Comparison of ENCODE assay signal across 25 cellular contexts in the genomic region with DNA sequence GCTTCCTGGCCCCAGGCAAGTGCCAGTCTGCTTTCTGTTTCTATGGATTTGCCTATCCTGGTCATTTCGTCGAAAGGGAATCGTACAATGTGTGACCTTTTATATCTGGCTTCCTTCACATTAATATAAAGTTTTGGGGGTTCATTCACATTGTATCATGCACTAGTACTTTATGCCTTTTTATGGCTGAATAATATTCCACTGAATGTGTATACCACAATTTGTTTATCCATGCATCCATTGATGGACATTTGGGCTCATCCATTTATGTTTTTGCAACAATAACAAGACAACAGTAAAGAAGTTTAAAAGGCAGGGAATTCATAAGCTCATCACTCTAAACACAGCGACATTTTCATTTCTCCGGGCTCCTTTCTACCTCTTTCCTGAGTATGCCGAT. TPM values are rescaled to one million over a fixed set of nuclear protein-coding genes. Genes with fewer than 3 reads are reported as not detected.
DNase-seq lines count a peak whose midpoint lies in the region; FAIRE-seq and TF ChIP-seq lines count a peak whose summit lies in the region.
"Had no signal": no experiment of that assay in that cellular context is flagged by ENCODE, and none has a peak within 500 bp of the region (broad histone marks: within the 10 kb centered on the region; RNA-seq: fewer than 3 reads in every experiment).

No MANE protein-coding gene starts in this region.

- no peak overlapping the region for H3K14ac ChIP-seq in trophoblast cell (ENCODE audit: low read length)

- peaks cover 11% of the 10 kb centered on the region for H3K36me3 Mint-ChIP-seq in astrocyte (ENCODE audit: low read depth, unreplicated experiment)
- no peaks in the 10 kb centered on the region for H3K36me3 Mint-ChIP-seq in dendritic cell treated with granulocyte-macrophage colony-stimulating factor and Interleukin-4, amounts not matched to agents 40 ng/mL and 50 ng/mL, for 4 days (ENCODE audit: low read depth)

- H4K12ac ChIP-seq in trophoblast cell (ENCODE audit: low read depth, low read length): no peak overlapping the region

- DNase-seq in astrocyte (ENCODE audit: low read depth): no peak
- no peak for DNase-seq in trophoblast cell
- no peak for DNase-seq in germinal center (ENCODE audit: low spot score)
- DNase-seq in NCI-H2107 treated with DMSO at 0.1 percent for 48 hours (lab: John Stamatoyannopoulos, UW; ENCODE audit: unreplicated experiment): no peak
- DNase-seq in NK-92 (lab: John Stamatoyannopoulos, UW; ENCODE audit: unreplicated experiment): no peak
- no peak for DNase-seq in SHP77 (lab: John Stamatoyannopoulos, UW)
- DNase-seq: 8988T; ACHN; AML-193; BE2C; C1 segment of cervical spinal cord; Calu3; CD4-positive, alpha-beta memory T cell; COR-L47; DMS53; DMS79 treated with DMSO at 0.1 percent for 48 hours; GF-D8; GOT3 had no signal

- H3K4me3 Mint-ChIP-seq in astrocyte (ENCODE audit: unreplicated experiment): peak overlapping the region; percentile 23
- no peak overlapping the region for H3K4me3 Mint-ChIP-seq in dendritic cell treated with granulocyte-macrophage colony-stimulating factor and Interleukin-4, amounts not matched to agents 40 ng/mL and 50 ng/mL, for 4 days
- H3K4me3 Mint-ChIP-seq: CD4-positive, alpha-beta memory T cell had no signal

- H4K20me1 ChIP-seq in BLaER1: peaks cover 63% of the 10 kb centered on the region
- peaks cover 100% of the 10 kb centered on the region for H4K20me1 ChIP-seq in astrocyte (ENCODE audit: insufficient read depth, low read length)

- no peak overlapping the region for H2BK5ac ChIP-seq in trophoblast cell (ENCODE audit: low read depth, low read length, poor library complexity)

- intact Hi-C loops in dendritic cell treated with granulocyte-macrophage colony-stimulating factor and Interleukin-4, amounts not matched to agents 40 ng/mL and 50 ng/mL, for 4 days (cut with micrococcal nuclease): no loop called here

- peak overlapping the region; percentile 41 for H3K4ac ChIP-seq in trophoblast cell (ENCODE audit: low read depth, low read length)

- no peak overlapping the region for H4K91ac ChIP-seq in trophoblast cell (ENCODE audit: low read depth, low read length)

- H3K4me3 ChIP-seq in BLaER1 (no peak overlapping the region), astrocyte (ENCODE audit: insufficient read depth, low read depth, low read length) (no peak overlapping the region), trophoblast cell (ENCODE audit: low read depth, low read length) (no peak overlapping the region)
- H3K4me3 ChIP-seq: A549, HAP-1 had no signal

- no peak overlapping the region for H3K23ac ChIP-seq in trophoblast cell (ENCODE audit: low read length)

- H3K4me1 Mint-ChIP-seq in astrocyte (ENCODE audit: low read depth, unreplicated experiment): peaks cover 26% of the 10 kb centered on the region
- H3K4me1 Mint-ChIP-seq in dendritic cell treated with granulocyte-macrophage colony-stimulating factor and Interleukin-4, amounts not matched to agents 40 ng/mL and 50 ng/mL, for 4 days (ENCODE audit: low read depth): peaks cover 49% of the 10 kb centered on the region
- H3K4me1 Mint-ChIP-seq: CD4-positive, alpha-beta memory T cell had no signal

- no peak overlapping the region for H3K27ac ChIP-seq in BLaER1
- no peak overlapping the region for H3K27ac ChIP-seq in astrocyte (ENCODE audit: low read depth, low read length)
- no peak overlapping the region for H3K27ac ChIP-seq in trophoblast cell (ENCODE audit: low read depth, low read length)
- H3K27ac ChIP-seq: A549 had no signal

- H3K4me2 ChIP-seq in BLaER1: peak overlapping the region; percentile 87; the same call in 1 of the 2 replicates
- H3K4me2 ChIP-seq in astrocyte (ENCODE audit: low read length): no peak overlapping the region
- H3K4me2 ChIP-seq in trophoblast cell (ENCODE audit: low read length): no peak overlapping the region
- H3K4me2 ChIP-seq: A549 had no signal

- no peak overlapping the region for H4K8ac ChIP-seq in trophoblast cell (ENCODE audit: low read depth, low read length)

- H2BK12ac ChIP-seq in trophoblast cell (ENCODE audit: low read length): no peak overlapping the region

- TF ChIP-seq CTCF in astrocyte (IDR thresholded peaks at IDR 0.05; ENCODE audit: insufficient read depth, low read depth, low read length): no peak

- no peak for FAIRE-seq in astrocyte (lab: Jason Lieb, UNC)
- FAIRE-seq: A549, GM12891, GM18507, H54 had no signal

- H3K79me2 ChIP-seq in astrocyte (ENCODE audit: insufficient read depth, low read length): peaks cover 95% of the 10 kb centered on the region
- H3K79me2 ChIP-seq in trophoblast cell (ENCODE audit: control insufficient read depth, insufficient read depth, low read length, poor library complexity): peaks cover 39% of the 10 kb centered on the region

- H3K9me3 ChIP-seq in BLaER1: peaks cover 6% of the 10 kb centered on the region
- H3K9me3 ChIP-seq in astrocyte (ENCODE audit: insufficient read depth, low read depth, low read length): no peaks in the 10 kb centered on the region
- H3K9me3 ChIP-seq in trophoblast cell (ENCODE audit: insufficient read depth, low read depth, low read length): no peaks in the 10 kb centered on the region
- H3K9me3 ChIP-seq: BE2C, HAP-1 had no signal

- WGBS in trophoblast cell (ENCODE audit: extremely low coverage, insufficient coverage, insufficient read length): no CpG with 5 or more reads among the region's 6 CpGs

- H3K27me3 ChIP-seq in BLaER1 (no peaks in the 10 kb centered on the region), astrocyte (ENCODE audit: insufficient read depth, low read length) (no peaks in the 10 kb centered on the region), trophoblast cell (ENCODE audit: insufficient read depth, low read length) (no peaks in the 10 kb centered on the region)
- H3K27me3 ChIP-seq: BE2C had no signal

- no peaks in the 10 kb centered on the region for H3K27me3 Mint-ChIP-seq in astrocyte (ENCODE audit: low read depth, unreplicated experiment)
- peaks cover 37% of the 10 kb centered on the region for H3K27me3 Mint-ChIP-seq in dendritic cell treated with granulocyte-macrophage colony-stimulating factor and Interleukin-4, amounts not matched to agents 40 ng/mL and 50 ng/mL, for 4 days
- H3K27me3 Mint-ChIP-seq: CD4-positive, alpha-beta memory T cell had no signal

- H3K9ac ChIP-seq in BLaER1 (no peak overlapping the region), astrocyte (ENCODE audit: low read length) (no peak overlapping the region), trophoblast cell (ENCODE audit: low read length) (no peak overlapping the region)

- H3K4me1 ChIP-seq in BLaER1: peaks cover 59% of the 10 kb centered on the region
- H3K4me1 ChIP-seq in astrocyte (ENCODE audit: insufficient read depth, low read length): peaks cover 11% of the 10 kb centered on the region
- peaks cover 50 to 60% of the 10 kb centered on the region in 2 experiments for H3K4me1 ChIP-seq in trophoblast cell (ENCODE audit: control insufficient read depth in 1 of 2, insufficient read depth in 2 of 2, low read length in 2 of 2)
- H3K4me1 ChIP-seq: BE2C had no signal

- H2AFZ ChIP-seq in astrocyte (ENCODE audit: low read depth, low read length): no peak overlapping the region
- no peak overlapping the region for H2AFZ ChIP-seq in trophoblast cell (ENCODE audit: insufficient read depth, low read length, poor library complexity)

- H3K36me3 ChIP-seq in BLaER1 (no peaks in the 10 kb centered on the region), astrocyte (ENCODE audit: insufficient read depth, low read length) (no peaks in the 10 kb centered on the region), trophoblast cell (ENCODE audit: control insufficient read depth in 1 of 2, insufficient read depth in 2 of 2, low read length in 2 of 2) (peaks cover 32 to 36% of the 10 kb centered on the region in 2 experiments)
- H3K36me3 ChIP-seq: BE2C, HAP-1 had no signal

- H3K18ac ChIP-seq in trophoblast cell (ENCODE audit: low read length): no peak overlapping the region

- no peak overlapping the region for H3K27ac Mint-ChIP-seq in astrocyte (ENCODE audit: unreplicated experiment)
- peak overlapping the region; percentile 80 for H3K27ac Mint-ChIP-seq in dendritic cell treated with granulocyte-macrophage colony-stimulating factor and Interleukin-4, amounts not matched to agents 40 ng/mL and 50 ng/mL, for 4 days
- H3K27ac Mint-ChIP-seq: CD4-positive, alpha-beta memory T cell had no signal

- no peaks in the 10 kb centered on the region for H3K9me3 Mint-ChIP-seq in astrocyte (ENCODE audit: unreplicated experiment)
- H3K9me3 Mint-ChIP-seq in dendritic cell treated with granulocyte-macrophage colony-stimulating factor and Interleukin-4, amounts not matched to agents 40 ng/mL and 50 ng/mL, for 4 days: no peaks in the 10 kb centered on the region

- no peak overlapping the region for H2BK120ac ChIP-seq in trophoblast cell (ENCODE audit: insufficient read depth, low read length, poor library complexity)

- no peak overlapping the region for H2AK5ac ChIP-seq in trophoblast cell (ENCODE audit: low read length)

- peaks cover 8% of the 10 kb centered on the region for H3K79me1 ChIP-seq in trophoblast cell (ENCODE audit: low read length)

RNA-seq across cellular contexts. Expression of a gene that starts 50.6 kb away (rescaled TPM):
- total RNA-seq in astrocyte: 53.5 and 56.7 TPM in 2 replicates
- polyA plus RNA-seq in trophoblast cell (2013): 85.2 and 90.2 TPM in 2 replicates
